In genomic region chr13:75195479-75196111, GRCh38 we compare ENCODE assay signal across 15 cellular contexts.
DNase-seq lines count a peak whose midpoint lies in the region; ATAC-seq and TF ChIP-seq lines count a peak whose summit lies in the region.
"Had no signal": no experiment of that assay in that cellular context is flagged by ENCODE, and none has a peak within 500 bp of the region (broad histone marks: within the 10 kb centered on the region; RNA-seq: fewer than 3 reads in every experiment).

No MANE protein-coding gene starts in this region.

- intact Hi-C loops in left ventricle myocardium inferior (cut with micrococcal nuclease): no loop called here

- H3K9me3 Mint-ChIP-seq in osteocyte (ENCODE audit: unreplicated experiment): no peaks in the 10 kb centered on the region

- peak overlapping the region; percentile 96 for H3K27ac Mint-ChIP-seq in osteocyte (ENCODE audit: unreplicated experiment)

- H3K27ac ChIP-seq in left ventricle myocardium inferior (replicated peaks): peak overlapping the region; percentile 81
- H3K27ac ChIP-seq: HL-60, skin epidermis had no signal

- peaks cover 35% of the 10 kb centered on the region for H3K4me1 ChIP-seq in left ventricle myocardium inferior

- no peaks in the 10 kb centered on the region for H3K27me3 ChIP-seq in left ventricle myocardium inferior (ENCODE audit: low read depth)

- H3K4me3 ChIP-seq in left ventricle myocardium inferior: no peak overlapping the region
- H3K4me3 ChIP-seq: skin epidermis had no signal

- no peaks in the 10 kb centered on the region for H3K36me3 Mint-ChIP-seq in osteocyte (ENCODE audit: unreplicated experiment)

- ATAC-seq in HG02798 (IDR thresholded peaks at IDR 0.05; ENCODE audit: poor library complexity, unreplicated experiment): no peak

- no peaks in the 10 kb centered on the region for H3K27me3 Mint-ChIP-seq in osteocyte (ENCODE audit: unreplicated experiment)

- H3K36me3 ChIP-seq in left ventricle myocardium inferior: no peaks in the 10 kb centered on the region

- no peak for TF ChIP-seq CTCF in left ventricle myocardium inferior (IDR thresholded peaks at IDR 0.05; ENCODE audit: borderline replicate concordance)
- no peak for TF ChIP-seq CTCF in osteocyte (IDR thresholded peaks at IDR 0.05)

- DNase-seq in ELF-1 (ENCODE audit: low read depth, low spot score) (peak; percentile 18), brain pericyte (ENCODE audit: low read depth, low spot score) (peak; percentile 46), left ventricle myocardium inferior (no peak), osteocyte (ENCODE audit: extremely low spot score, unreplicated experiment) (no peak), occipital lobe (lab: John Stamatoyannopoulos, UW) (no peak)
- no peak for DNase-seq in effector CD4-positive, alpha-beta T cell
- DNase-seq in activated CD4-positive, CD25-positive, alpha-beta regulatory T cell treated with anti-CD3 and anti-CD28 coated beads, Interleukin-2, amount 50 U/mL, for 72 hours: no peak
- DNase-seq: activated CD4-positive, alpha-beta T cell treated with anti-CD3 and anti-CD28 coated beads, Interleukin-2, amount 50 U/mL, for 48 hours; activated effector memory CD4-positive, alpha-beta T cell treated with anti-CD3 and anti-CD28 coated beads, Interleukin-2, amount 50 U/mL, for 16 hours; NCI-H2081 treated with DMSO at 0.1 percent for 48 hours; SHP77 treated with DMSO at 0.1 percent for 48 hours; T1000 had no signal

- peak overlapping the region; percentile 61 for H3K4me3 Mint-ChIP-seq in osteocyte (ENCODE audit: unreplicated experiment)

- H3K9me3 ChIP-seq in left ventricle myocardium inferior (replicated peaks): no peaks in the 10 kb centered on the region

- peaks cover 40% of the 10 kb centered on the region for H3K4me1 Mint-ChIP-seq in osteocyte (ENCODE audit: unreplicated experiment)

Comparison
In these comparisons a context has a peak if more than half of its experiments do, and no peak if none do; other contexts are left out.
1. DNase-seq: peak in ELF-1 (single experiment) and brain pericyte (single experiment); none in left ventricle myocardium inferior (single experiment), osteocyte (single experiment), occipital lobe (single experiment), effector CD4-positive, alpha-beta T cell (single experiment) and activated CD4-positive, CD25-positive, alpha-beta regulatory T cell treated with anti-CD3 and anti-CD28 coated beads, Interleukin-2, amount 50 U/mL, for 72 hours (single experiment).